8 cellular contexts compared by ENCODE assay signal in the genomic region with DNA sequence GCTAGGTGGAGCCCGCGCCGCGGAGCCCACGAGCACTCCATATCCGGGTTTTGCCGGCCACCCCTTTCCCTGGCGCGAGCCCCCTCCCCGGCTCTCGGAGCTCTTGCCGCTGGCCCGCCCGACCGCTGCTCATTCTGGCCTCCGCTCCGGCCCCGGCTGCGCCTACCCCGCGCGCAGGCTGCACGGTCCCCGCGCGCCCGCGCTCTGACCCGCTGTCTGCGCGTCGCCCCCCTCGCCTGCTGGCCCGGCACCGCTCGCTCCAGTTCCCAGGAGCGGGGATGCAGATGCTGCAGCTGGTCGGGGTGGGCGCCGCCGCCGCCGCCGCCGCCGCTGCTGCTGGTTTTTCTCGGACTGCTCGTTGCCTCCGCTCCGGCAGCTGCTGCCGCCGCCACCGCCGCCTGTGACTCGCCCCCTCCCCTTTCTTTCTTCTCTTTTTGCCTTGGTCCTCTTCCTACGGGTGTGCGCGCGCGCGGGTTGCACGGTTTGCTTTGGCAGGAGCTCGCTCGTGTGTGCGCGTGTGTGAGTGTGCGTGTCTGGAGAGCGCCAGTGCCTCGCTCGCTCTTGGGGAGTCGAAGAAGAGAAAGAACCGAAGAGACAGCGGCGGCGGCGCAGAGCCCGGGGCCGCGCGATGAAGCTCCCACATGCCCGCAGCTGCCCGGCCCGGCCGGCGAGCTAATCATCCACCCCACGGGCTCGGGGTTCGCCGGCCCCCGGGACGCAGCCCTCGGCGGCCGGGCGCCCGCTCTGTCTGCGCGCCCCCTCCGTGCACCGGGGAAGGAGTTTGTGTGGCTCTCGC. TPM values are rescaled to one million over a fixed set of nuclear protein-coding genes. Genes with fewer than 3 reads are reported as not detected.
DNase-seq lines count a peak whose midpoint lies in the region; ATAC-seq and TF ChIP-seq lines count a peak whose summit lies in the region.

A gene (plus strand): TSS at position 132 of the 796 bp plus-strand sequence.

- no peak for TF ChIP-seq POLR2A in upper lobe of left lung (IDR thresholded peaks at IDR 0.05)

- no peaks in the 10 kb centered on the region for H3K9me3 ChIP-seq in upper lobe of left lung

- peaks cover 0 to 27% (median 8%) of the 10 kb centered on the region in 4 donors for H3K27me3 ChIP-seq in upper lobe of left lung

- no peak for TF ChIP-seq CTCF in GM10248 (IDR thresholded peaks at IDR 0.05; ENCODE audit: control extremely low read depth, extremely low read depth, low read depth, missing control alignments)
- no peak for TF ChIP-seq CTCF in upper lobe of left lung (IDR thresholded peaks at IDR 0.05)

- 1 to 3% methylated on average over 30 to 72 of the region's 101 CpGs for WGBS in upper lobe of left lung, 2 donors

- CTCF ChIA-PET in GM10248 (lab: Yijun Ruan, JAX) = no interaction called here

- DNase-seq in GM10248 (ENCODE audit: extremely low spot score) = peak; percentile 5
- peak; percentile 56 to 72 for DNase-seq in NCI-H446 (lab: John Stamatoyannopoulos, UW)
- peak; percentile 92 for DNase-seq in ecto neural progenitor cell (ENCODE audit: low spot score)
- DNase-seq in medulla oblongata (ENCODE audit: extremely low spot score) = peak; percentile 55
- peak in 1 of 2 donors; percentile 83 for DNase-seq in upper lobe of left lung
- DNase-seq in AG08395 (ENCODE audit: low spot score) = no peak
- DNase-seq in activated naive CD4-positive, alpha-beta T cell treated with Interleukin-2 at 50 U/mL for 16 hours = no peak
- DNase-seq in DMS79 (lab: John Stamatoyannopoulos, UW) = no peak

- H3K36me3 ChIP-seq in upper lobe of left lung = no peaks in the 10 kb centered on the region

- peak in 1 of 2 donors; percentile 52 for ATAC-seq in upper lobe of left lung (ENCODE audit: low FRiP score in 2 of 2)

- no peak for TF ChIP-seq EP300 in upper lobe of left lung (IDR thresholded peaks at IDR 0.05)

- H3K4me3 ChIP-seq in upper lobe of left lung = peak within 1 kb of the TSS; percentile 11 to 64 (median 56)

- H3K27ac ChIP-seq in upper lobe of left lung = peak within 1 kb of the TSS in 2 of 4 donors; percentile 32 to 57

- peaks cover 0 to 38% (median 14%) of the 10 kb centered on the region in 4 donors for H3K4me1 ChIP-seq in upper lobe of left lung

- POLR2A ChIA-PET in GM10248 (lab: Yijun Ruan, JAX) = no interaction called here

RNA-seq across cellular contexts. Expression of the gene that starts here (rescaled TPM):
- 1 to 10 TPM; 1.0 to 8.5 (median 2.9) TPM for total RNA-seq in upper lobe of left lung

Comparison
In these comparisons a context has a peak if more than half of its experiments do, and no peak if none do; other contexts are left out.
1. DNase-seq: peak in GM10248 (single experiment), NCI-H446 (2 of 2), ecto neural progenitor cell (single experiment) and medulla oblongata (single experiment); none in AG08395 (single experiment), activated naive CD4-positive, alpha-beta T cell treated with Interleukin-2 at 50 U/mL for 16 hours (single experiment) and DMS79 (single experiment).